In the genomic region with DNA sequence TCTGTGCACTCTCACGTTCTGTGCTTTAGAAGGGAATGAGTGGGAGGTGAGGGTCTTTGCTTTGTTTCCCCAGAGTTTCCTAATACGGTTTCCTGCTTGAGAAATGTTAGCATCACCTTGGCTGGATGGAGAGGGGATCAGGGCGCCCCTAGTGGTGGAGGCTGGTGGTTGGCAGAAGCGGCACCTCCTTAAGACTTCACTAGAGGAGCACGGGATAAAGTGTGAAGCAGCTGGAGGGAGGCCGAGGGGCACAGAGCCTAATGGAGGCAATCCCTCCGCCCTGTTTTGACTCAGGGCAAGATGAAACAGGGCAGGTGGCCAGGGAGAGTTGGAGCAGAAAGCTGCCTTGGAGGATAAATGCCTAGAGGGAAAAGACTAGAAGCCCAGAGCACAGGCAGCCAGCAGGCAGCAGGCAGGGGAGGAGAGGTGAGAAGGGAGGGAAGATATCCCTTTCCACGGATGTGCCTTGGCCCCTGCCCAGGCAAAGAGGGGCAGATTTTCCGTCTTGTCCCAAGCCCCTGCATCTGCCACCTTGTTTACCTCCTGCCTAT, we compare ENCODE assay signal across 8 cellular contexts. TPM values are rescaled to one million over a fixed set of nuclear protein-coding genes. Genes with fewer than 3 reads are reported as not detected.
DNase-seq lines count a peak whose midpoint lies in the region; ATAC-seq, FAIRE-seq and TF ChIP-seq lines count a peak whose summit lies in the region.

No MANE protein-coding gene starts in this region.

- TF ChIP-seq POLR2A in breast epithelium (IDR thresholded peaks at IDR 0.05), result no peak

- H3K4me1 ChIP-seq in breast epithelium (no peaks in the 10 kb centered on the region), left lung (no peaks in the 10 kb centered on the region)

- H3K9me3 ChIP-seq in WERI-Rb-1 (ENCODE audit: severe bottlenecking), result no peaks in the 10 kb centered on the region
- no peaks in the 10 kb centered on the region for H3K9me3 ChIP-seq in breast epithelium
- H3K9me3 ChIP-seq in left lung, result no peaks in the 10 kb centered on the region

- TF ChIP-seq CTCF in WERI-Rb-1 (IDR thresholded peaks at IDR 0.05; ENCODE audit: low read depth, low read length), result peak; percentile 90
- TF ChIP-seq CTCF in breast epithelium (IDR thresholded peaks at IDR 0.05), result peak; percentile 25 to 68 (median 50)
- TF ChIP-seq CTCF in left lung (IDR thresholded peaks at IDR 0.05), result peak; percentile 87 to 88

- H3K27ac ChIP-seq in WERI-Rb-1 (no peak overlapping the region; the same call in 1 of the 2 replicates), breast epithelium (no peak overlapping the region), left lung (no peak overlapping the region)

- peak; percentile 84 for ATAC-seq in left lung

- FAIRE-seq in G401.6 (lab: Jason Lieb, UNC), result peak; percentile 70

- H3K27me3 ChIP-seq in WERI-Rb-1 (ENCODE audit: insufficient read depth, low read depth, severe bottlenecking) (no peaks in the 10 kb centered on the region), breast epithelium (peaks cover 0 to 5% of the 10 kb centered on the region in 2 donors), left lung (peaks cover 9 to 73% of the 10 kb centered on the region in 2 donors)

- H3K36me3 ChIP-seq in WERI-Rb-1 (no peaks in the 10 kb centered on the region), breast epithelium (no peaks in the 10 kb centered on the region), left lung (no peaks in the 10 kb centered on the region)

- H3K4me3 ChIP-seq in WERI-Rb-1 (ENCODE audit: low read depth, low read length), result no peak overlapping the region
- H3K4me3 ChIP-seq in breast epithelium, result no peak overlapping the region
- H3K4me3 ChIP-seq in left lung, result no peak overlapping the region

- DNase-seq in Kasumi-1 (lab: John Stamatoyannopoulos, UW) (peak; percentile 73 to 88), WERI-Rb-1 (peak; percentile 91), breast epithelium (ENCODE audit: low spot score in 2 of 2) (peak in 1 of 2 donors; percentile 71), left lung (peak in 1 of 2 donors; percentile 84), MV-4-11 (lab: John Stamatoyannopoulos, UW) (no peak), NCI-H2081 treated with DMSO at 0.1 percent for 48 hours (lab: John Stamatoyannopoulos, UW) (no peak)
- peak; percentile 46 to 66 (median 61) for DNase-seq in stimulated activated CD4-positive, alpha-beta T cell treated with anti-CD3 and anti-CD28 coated beads, TNF-alpha, amount 100 ng/mL, for 4 hours (ENCODE audit: low read depth in 3 of 3)

- intact Hi-C loops in breast epithelium (cut with DNase I; ENCODE audit: low total_unique reads), result no loop called here
- intact Hi-C loops in left lung (cut with DNase I), result no loop called here

RNA-seq across cellular contexts. Expression of a gene that starts 56.0 kb away (rescaled TPM):
- total RNA-seq in breast epithelium (10 to 100 TPM; 13.4 to 24.3 (median 15.1) TPM), left lung (10 to 100 TPM; 16.8 to 19.0 TPM)

Comparison
In these comparisons a context has a peak if more than half of its experiments do, and no peak if none do; other contexts are left out.
1. DNase-seq: peak in Kasumi-1 (2 of 2), WERI-Rb-1 (single experiment) and stimulated activated CD4-positive, alpha-beta T cell treated with anti-CD3 and anti-CD28 coated beads, TNF-alpha, amount 100 ng/mL, for 4 hours (3 of 3); none in MV-4-11 (single experiment) and NCI-H2081 treated with DMSO at 0.1 percent for 48 hours (single experiment).
2. Peak in every context shown above with its lines, with median percentiles within 50 percentile points of each other: CTCF ChIP-seq.